ENCODE assay signal across 24 cellular contexts in the genomic region with DNA sequence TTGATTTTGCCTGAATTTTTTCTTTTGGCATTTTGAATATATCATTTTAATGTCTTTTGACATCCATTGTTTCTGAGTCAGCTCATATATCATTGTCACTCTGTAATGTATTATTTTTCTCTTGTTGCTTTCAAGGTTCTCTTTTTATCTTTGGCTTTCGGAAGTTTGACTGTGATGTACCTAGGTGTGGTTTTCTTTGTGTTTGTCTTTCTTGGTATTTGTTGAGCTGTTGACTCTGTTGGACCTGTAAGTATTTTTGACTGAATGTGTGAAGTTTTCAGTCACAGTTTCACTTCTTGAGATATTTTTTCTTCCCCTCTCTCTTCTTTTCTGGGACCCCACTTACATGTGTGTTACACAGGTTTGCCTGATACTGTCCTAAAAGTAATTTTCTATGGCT. TPM values are rescaled to one million over a fixed set of nuclear protein-coding genes. Genes with fewer than 3 reads are reported as not detected.
DNase-seq lines count a peak whose midpoint lies in the region; ATAC-seq, FAIRE-seq and TF ChIP-seq lines count a peak whose summit lies in the region.
"Had no signal": no experiment of that assay in that cellular context is flagged by ENCODE, and none has a peak within 500 bp of the region (broad histone marks: within the 10 kb centered on the region; RNA-seq: fewer than 3 reads in every experiment).

No MANE protein-coding gene starts in this region.

- POLR2A ChIA-PET in A549 (lab: Yijun Ruan, JAX), result no interaction called here

- no peak for DNase-seq in T-helper 2 cell treated with Interferon-gamma antibody and Interleukin-4, amounts not matched to agents 5 μg/mL and 100 μg/mL, for 36 hours (ENCODE audit: low spot score)
- DNase-seq in T-helper 2 cell (no peak), A549 (ENCODE audit: low read depth in 1 of 2, low spot score in 1 of 2) (no peak), lower leg skin (ENCODE audit: low spot score in 2 of 2) (no peak), iPS-NIHi7 (ENCODE audit: extremely low spot score) (no peak)
- no peak for DNase-seq in activated naive CD8-positive, alpha-beta T cell treated with anti-CD3 and anti-CD28 coated beads, Interleukin-2, amount 50 U/mL, for 24 hours
- DNase-seq: CD4-positive, alpha-beta T cell; DMS153; GF-D8; MV-4-11; NCI-H187; NCI-H2107; NCI-H510A treated with DMSO at 0.1 percent for 48 hours; NCI-H774; OCI-M1; Right ventricle myocardium superior had no signal

- H3K27ac Mint-ChIP-seq in T-helper 2 cell treated with Interferon-gamma antibody and Interleukin-4, amounts not matched to agents 5 μg/mL and 100 μg/mL, for 36 hours, result peak overlapping the region; percentile 64
- peak overlapping the region; percentile 80 for H3K27ac Mint-ChIP-seq in T-helper 1 cell treated with Interleukin-12 subunit alpha and Interleukin-12 subunit beta and Interleukin-4 antibody, amounts not matched to agents 30 μg/mL and 1 μg/mL, for 36 hours
- peak overlapping the region; percentile 53 for H3K27ac Mint-ChIP-seq in activated naive CD8-positive, alpha-beta T cell treated with anti-CD3 and anti-CD28 coated beads, Interleukin-2, amount 50 U/mL, for 24 hours
- H3K27ac Mint-ChIP-seq: CD4-positive, alpha-beta T cell had no signal

- TF ChIP-seq POLR2A in A549 (IDR thresholded peaks at IDR 0.05; ENCODE audit: low read length) (no peak), lower leg skin (IDR thresholded peaks at IDR 0.05) (no peak)

- no peaks in the 10 kb centered on the region for H3K27me3 Mint-ChIP-seq in T-helper 2 cell treated with Interferon-gamma antibody and Interleukin-4, amounts not matched to agents 5 μg/mL and 100 μg/mL, for 36 hours (ENCODE audit: low read depth)
- H3K27me3 Mint-ChIP-seq in T-helper 1 cell treated with Interleukin-12 subunit alpha and Interleukin-12 subunit beta and Interleukin-4 antibody, amounts not matched to agents 30 μg/mL and 1 μg/mL, for 36 hours (ENCODE audit: low read depth), result no peaks in the 10 kb centered on the region
- no peaks in the 10 kb centered on the region for H3K27me3 Mint-ChIP-seq in activated naive CD8-positive, alpha-beta T cell treated with anti-CD3 and anti-CD28 coated beads, Interleukin-2, amount 50 U/mL, for 24 hours
- H3K27me3 Mint-ChIP-seq: CD4-positive, alpha-beta T cell had no signal

- WGBS in A549 (ENCODE audit: missing lambda C conversion rate), result 78% methylated on average over 1 of the region's 1 CpG
- 100% methylated on average over 1 of the region's 1 CpG for WGBS in lower leg skin, 2 donors

- TF ChIP-seq CTCF in A549 (IDR thresholded peaks at IDR 0.05) (no peak), lower leg skin (IDR thresholded peaks at IDR 0.05) (no peak)

- H3K36me3 Mint-ChIP-seq in T-helper 2 cell treated with Interferon-gamma antibody and Interleukin-4, amounts not matched to agents 5 μg/mL and 100 μg/mL, for 36 hours (ENCODE audit: low read depth), result peaks cover 49% of the 10 kb centered on the region
- H3K36me3 Mint-ChIP-seq in T-helper 1 cell treated with Interleukin-12 subunit alpha and Interleukin-12 subunit beta and Interleukin-4 antibody, amounts not matched to agents 30 μg/mL and 1 μg/mL, for 36 hours (ENCODE audit: low read depth), result peaks cover 39% of the 10 kb centered on the region
- peaks cover 68% of the 10 kb centered on the region for H3K36me3 Mint-ChIP-seq in activated naive CD8-positive, alpha-beta T cell treated with anti-CD3 and anti-CD28 coated beads, Interleukin-2, amount 50 U/mL, for 24 hours (ENCODE audit: low read depth)

- no peak overlapping the region for H3K4me3 Mint-ChIP-seq in T-helper 2 cell treated with Interferon-gamma antibody and Interleukin-4, amounts not matched to agents 5 μg/mL and 100 μg/mL, for 36 hours
- peak overlapping the region; percentile 28 for H3K4me3 Mint-ChIP-seq in T-helper 1 cell treated with Interleukin-12 subunit alpha and Interleukin-12 subunit beta and Interleukin-4 antibody, amounts not matched to agents 30 μg/mL and 1 μg/mL, for 36 hours
- no peak overlapping the region for H3K4me3 Mint-ChIP-seq in activated naive CD8-positive, alpha-beta T cell treated with anti-CD3 and anti-CD28 coated beads, Interleukin-2, amount 50 U/mL, for 24 hours
- H3K4me3 Mint-ChIP-seq: CD4-positive, alpha-beta T cell had no signal

- H3K4me1 Mint-ChIP-seq in T-helper 2 cell treated with Interferon-gamma antibody and Interleukin-4, amounts not matched to agents 5 μg/mL and 100 μg/mL, for 36 hours (ENCODE audit: low read depth), result peaks cover 9% of the 10 kb centered on the region
- peaks cover 22% of the 10 kb centered on the region for H3K4me1 Mint-ChIP-seq in T-helper 1 cell treated with Interleukin-12 subunit alpha and Interleukin-12 subunit beta and Interleukin-4 antibody, amounts not matched to agents 30 μg/mL and 1 μg/mL, for 36 hours (ENCODE audit: low read depth)
- H3K4me1 Mint-ChIP-seq in activated naive CD8-positive, alpha-beta T cell treated with anti-CD3 and anti-CD28 coated beads, Interleukin-2, amount 50 U/mL, for 24 hours, result peaks cover 4% of the 10 kb centered on the region

- intact Hi-C loops in lower leg skin (cut with DNase I; ENCODE audit: low total_unique reads), result no loop called here

- H3K4me1 ChIP-seq in A549, result no peaks in the 10 kb centered on the region

- TF ChIP-seq RAD21 in A549 (conservative IDR thresholded peaks at IDR 0.05 in 1 of 2, IDR thresholded peaks at IDR 0.05 in 1 of 2), result no peak

- no peak for TF ChIP-seq EP300 in A549 (IDR thresholded peaks at IDR 0.05)

- H3K4me2 ChIP-seq in A549, result no peak overlapping the region
- H3K4me2 ChIP-seq: KMS-11 had no signal

- FAIRE-seq in A549 (lab: Jason Lieb, UNC), result peak; percentile 7
- FAIRE-seq: GM12891, H1 had no signal

- no peaks in the 10 kb centered on the region for H3K9me3 Mint-ChIP-seq in T-helper 2 cell treated with Interferon-gamma antibody and Interleukin-4, amounts not matched to agents 5 μg/mL and 100 μg/mL, for 36 hours
- no peaks in the 10 kb centered on the region for H3K9me3 Mint-ChIP-seq in T-helper 1 cell treated with Interleukin-12 subunit alpha and Interleukin-12 subunit beta and Interleukin-4 antibody, amounts not matched to agents 30 μg/mL and 1 μg/mL, for 36 hours
- H3K9me3 Mint-ChIP-seq in activated naive CD8-positive, alpha-beta T cell treated with anti-CD3 and anti-CD28 coated beads, Interleukin-2, amount 50 U/mL, for 24 hours, result no peaks in the 10 kb centered on the region
- H3K9me3 Mint-ChIP-seq: CD4-positive, alpha-beta T cell had no signal

- CTCF ChIA-PET in A549 (lab: Yijun Ruan, JAX), result no interaction called here

- ATAC-seq in A549, result no peak
- ATAC-seq in activated naive CD8-positive, alpha-beta T cell treated with anti-CD3 and anti-CD28 coated beads, Interleukin-2, amount 50 U/mL, for 24 hours, result no peak
- no peak for ATAC-seq in GM21526 (IDR thresholded peaks at IDR 0.05; ENCODE audit: low FRiP score, unreplicated experiment)

- H3K27ac ChIP-seq in A549, result no peak overlapping the region
- H3K27ac ChIP-seq: 22Rv1, KMS-11 had no signal

- H3K4me3 ChIP-seq in A549, result no peak overlapping the region
- H3K4me3 ChIP-seq in lower leg skin (ENCODE audit: low read depth, poor library complexity, severe bottlenecking), result no peak overlapping the region

- H3K9me3 ChIP-seq in A549, result no peaks in the 10 kb centered on the region

TF ChIP-seq in A549, 52 proteins besides CTCF, POLR2A, EP300 and RAD21:
- no peak for TF ChIP-seq RFX5 (IDR thresholded peaks at IDR 0.05)
- no peak for TF ChIP-seq NPAS2 (CRISPR knock-in tag; IDR thresholded peaks at IDR 0.05; ENCODE audit: borderline replicate concordance)
- no peak for TF ChIP-seq ZFP36 (IDR thresholded peaks at IDR 0.05; ENCODE audit: borderline replicate concordance, partially characterized antibody)
- TF ChIP-seq CBX2 (IDR thresholded peaks at IDR 0.05; ENCODE audit: borderline replicate concordance, low read depth), result no peak
- no peak for TF ChIP-seq GATA3 (IDR thresholded peaks at IDR 0.05; ENCODE audit: borderline replicate concordance)

RNA-seq across cellular contexts. Expression of a gene that starts 24.9 kb away (rescaled TPM):
- polyA plus RNA-seq in A549 (2011; rRNA removed), result 0.16 and 0.39 TPM in 2 replicates
- 0.05 and 0.11 TPM in 2 replicates for polyA plus RNA-seq in A549 (2012; cell fraction: cytosol; rRNA removed)
- 0.06 and 0.12 TPM in 2 replicates for polyA plus RNA-seq in A549 (2012; cell fraction: nucleus; rRNA removed)
- 0.05 to 0.21 TPM (median 0.07 TPM) in 3 replicates for polyA plus RNA-seq in A549 (2017; fragmentation: RNase III; extraction: RNeasy Plus Mini Kit Qiagen cat#74134 plus additional on column Dnase treatment)
- not detected in 2 replicates for polyA minus RNA-seq in A549 (2011; rRNA and poly(A)+ RNA removed)
- not detected for total RNA-seq in lower leg skin
- total RNA-seq: CD4-positive, alpha-beta T cell; H1; HT-29; Right ventricle myocardium superior had no signal
- polyA plus RNA-seq: AG04450 had no signal

RNA-seq across cellular contexts. Expression of a gene that starts 30.2 kb away (rescaled TPM):
- polyA plus RNA-seq in A549 (2011; rRNA removed) (0.21 and 0.22 TPM in 2 replicates), A549 (2017; fragmentation: RNase III; extraction: RNeasy Plus Mini Kit Qiagen cat#74134 plus additional on column Dnase treatment) (0.12 to 0.80 TPM (median 0.38 TPM) in 3 replicates)
- 0.05 TPM in 2 replicates for polyA plus RNA-seq in A549 (2012; cell fraction: cytosol; rRNA removed)
- polyA plus RNA-seq in A549 (2012; cell fraction: nucleus; rRNA removed), result 0.36 and 0.50 TPM in 2 replicates
- 0.15 and 0.29 TPM in 2 replicates for polyA minus RNA-seq in A549 (2011; rRNA and poly(A)+ RNA removed)
- total RNA-seq in lower leg skin, result under 1 TPM in 3 of 4 donors, not detected in 1; 0.05 to 0.25 (median 0.06) TPM
- polyA plus RNA-seq: AG04450 had no signal

RNA-seq across cellular contexts. Expression of a gene that starts 30.9 kb away (rescaled TPM):
- polyA plus RNA-seq in A549 (2011; rRNA removed) (30.5 and 38.7 TPM in 2 replicates), A549 (2017; fragmentation: RNase III; extraction: RNeasy Plus Mini Kit Qiagen cat#74134 plus additional on column Dnase treatment) (16.4 to 18.2 TPM (median 17.9 TPM) in 3 replicates)
- polyA plus RNA-seq in A549 (2012; cell fraction: cytosol; rRNA removed), result 6.1 and 6.9 TPM in 2 replicates
- 11.9 and 14.7 TPM in 2 replicates for polyA plus RNA-seq in A549 (2012; cell fraction: nucleus; rRNA removed)
- 120 and 161 TPM in 2 replicates for polyA minus RNA-seq in A549 (2011; rRNA and poly(A)+ RNA removed)
- 10 to 100 TPM; 24.7 to 34.3 (median 29.2) TPM for total RNA-seq in lower leg skin
